In the genomic region with DNA sequence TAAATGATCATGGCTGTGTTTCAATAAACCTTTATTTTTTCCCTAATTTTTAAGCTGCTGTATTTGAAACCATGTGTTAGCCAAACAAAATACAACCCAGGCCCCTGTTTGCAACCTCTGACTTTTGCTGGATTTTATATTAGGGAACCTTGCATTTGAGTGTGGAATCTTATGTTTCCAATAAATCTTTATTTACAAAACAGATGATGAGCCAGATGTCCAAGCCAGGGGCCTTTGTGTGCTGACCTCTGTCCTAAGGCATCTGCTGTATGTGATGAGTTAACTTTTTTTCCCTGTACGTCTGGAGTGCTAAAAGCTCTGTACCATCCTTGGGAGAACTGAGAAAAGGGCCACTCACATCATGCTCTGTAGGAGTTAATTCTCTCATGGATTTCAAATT, we compare ENCODE assay signal across 27 cellular contexts.
"Had no signal": no experiment of that assay in that cellular context is flagged by ENCODE, and none has a peak within 500 bp of the region (broad histone marks: within the 10 kb centered on the region; RNA-seq: fewer than 3 reads in every experiment).

No MANE protein-coding gene starts in this region.

- DNase-seq: hypothalamus; immature natural killer cell; kidney; left colon; left lung; lower lobe of right lung; mammary epithelial cell; mesenchymal stem cell; naive thymus-derived CD8-positive, alpha-beta T cell; occipital lobe; ovary; spleen; stimulated activated CD4-positive, alpha-beta T cell treated with anti-CD3 and anti-CD28 coated beads, Interleukin-4, amount 100 ng/mL, for 24 hours; stimulated activated naive CD4-positive, alpha-beta T cell treated with Interleukin-2 at 50 U/mL for 16 hours; stimulated activated naive CD8-positive, alpha-beta T cell treated with anti-CD3 and anti-CD28 coated beads, Interleukin-15, amount 100 ng/mL, for 72 hours; substantia nigra; uterus had no signal

- H3K27me3 Mint-ChIP-seq: progenitor cell of endocrine pancreas; stimulated activated memory B cell treated with anti-CD40 and anti-IgM and Interleukin-4, amounts not matched to agents 10 μg/mL and 1 μg/mL and 100 μg/mL, for 72 hours; type B pancreatic cell had no signal

- H3K4me1 ChIP-seq: uterus had no signal

- H3K9me3 Mint-ChIP-seq: immature natural killer cell; naive thymus-derived CD8-positive, alpha-beta T cell; nephron; neural crest cell; stimulated activated memory B cell treated with anti-CD40 and anti-IgM and Interleukin-4, amounts not matched to agents 10 μg/mL and 1 μg/mL and 100 μg/mL, for 72 hours; stimulated activated naive CD8-positive, alpha-beta T cell treated with anti-CD3 and anti-CD28 coated beads, Interleukin-15, amount 100 ng/mL, for 72 hours; type B pancreatic cell had no signal

- H3K27me3 ChIP-seq: left lung, neutrophil, ovary, right atrium auricular region, spleen, tibial nerve, uterus had no signal

- H3K27ac ChIP-seq: left lung, lower lobe of right lung, neutrophil, ovary, right atrium auricular region, skin epidermis, spleen, tibial nerve, uterus had no signal

- FAIRE-seq: islet of Langerhans had no signal

- H3K36me3 ChIP-seq: left lung, lower lobe of right lung, neutrophil, ovary, right atrium auricular region, spleen, tibial nerve, uterus had no signal

- H3K4me3 Mint-ChIP-seq: immature natural killer cell; naive thymus-derived CD8-positive, alpha-beta T cell; nephron; neural crest cell; stimulated activated memory B cell treated with anti-CD40 and anti-IgM and Interleukin-4, amounts not matched to agents 10 μg/mL and 1 μg/mL and 100 μg/mL, for 72 hours; stimulated activated naive CD8-positive, alpha-beta T cell treated with anti-CD3 and anti-CD28 coated beads, Interleukin-15, amount 100 ng/mL, for 72 hours; type B pancreatic cell had no signal

- H3K27ac Mint-ChIP-seq: immature natural killer cell; naive thymus-derived CD8-positive, alpha-beta T cell; nephron; progenitor cell of endocrine pancreas; stimulated activated memory B cell treated with anti-CD40 and anti-IgM and Interleukin-4, amounts not matched to agents 10 μg/mL and 1 μg/mL and 100 μg/mL, for 72 hours; stimulated activated naive CD8-positive, alpha-beta T cell treated with anti-CD3 and anti-CD28 coated beads, Interleukin-15, amount 100 ng/mL, for 72 hours; type B pancreatic cell had no signal

- H3K4me1 Mint-ChIP-seq: immature natural killer cell; naive thymus-derived CD8-positive, alpha-beta T cell; neural crest cell; stimulated activated memory B cell treated with anti-CD40 and anti-IgM and Interleukin-4, amounts not matched to agents 10 μg/mL and 1 μg/mL and 100 μg/mL, for 72 hours; stimulated activated naive CD8-positive, alpha-beta T cell treated with anti-CD3 and anti-CD28 coated beads, Interleukin-15, amount 100 ng/mL, for 72 hours had no signal

- H3K4me3 ChIP-seq: left lung, lower lobe of right lung, ovary, right atrium auricular region, skin epidermis, spleen, tibial nerve, uterus had no signal

- H3K36me3 Mint-ChIP-seq: naive thymus-derived CD8-positive, alpha-beta T cell; stimulated activated memory B cell treated with anti-CD40 and anti-IgM and Interleukin-4, amounts not matched to agents 10 μg/mL and 1 μg/mL and 100 μg/mL, for 72 hours; type B pancreatic cell had no signal

- H3K9me3 ChIP-seq: left lung, lower lobe of right lung, neutrophil, ovary, right atrium auricular region, spleen, tibial nerve, uterus had no signal
